Comparison of ENCODE assay signal across 8 cellular contexts in the genomic region with DNA sequence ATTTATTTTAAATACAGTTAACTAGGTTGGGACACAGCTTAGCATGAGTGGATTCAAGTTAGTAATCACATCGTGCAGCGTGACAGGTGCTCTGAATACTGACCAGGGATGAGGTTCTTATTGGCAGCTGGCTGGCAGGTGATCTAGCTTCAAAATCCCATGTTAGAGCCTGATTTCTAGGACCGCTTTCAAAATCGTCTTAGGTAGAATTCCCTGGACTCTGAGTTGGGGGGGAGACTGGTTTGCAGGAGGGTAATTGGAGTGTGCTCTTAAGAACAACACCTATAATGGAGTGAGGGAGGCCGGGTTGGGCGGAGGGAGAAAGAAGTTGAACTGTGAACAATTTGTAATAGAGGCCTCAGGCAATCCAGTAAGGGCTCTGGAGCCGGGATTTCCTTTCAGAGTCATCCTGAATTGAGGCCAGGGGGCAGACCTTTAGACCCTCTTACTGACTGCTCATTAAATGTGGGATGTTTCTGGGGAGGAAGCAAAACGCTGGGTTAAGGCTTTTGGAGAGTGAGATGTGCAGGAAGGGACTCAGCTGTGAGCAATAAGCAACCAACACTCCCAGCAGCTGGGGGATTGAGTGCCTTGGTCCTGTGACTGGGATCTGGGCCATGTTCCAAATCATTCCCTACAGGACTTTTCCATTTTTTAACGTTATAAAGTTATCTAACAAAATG. TPM values are rescaled to one million over a fixed set of nuclear protein-coding genes. Genes with fewer than 3 reads are reported as not detected.
DNase-seq lines count a peak whose midpoint lies in the region; ATAC-seq and TF ChIP-seq lines count a peak whose summit lies in the region.

No MANE protein-coding gene starts in this region.

- ATAC-seq in HG03439 (IDR thresholded peaks at IDR 0.05; ENCODE audit: unreplicated experiment) (no peak), GM18858 (IDR thresholded peaks at IDR 0.05; ENCODE audit: unreplicated experiment) (no peak)

- CTCF ChIA-PET in AG04450 (lab: Charles Lee), result interaction anchor here (0.6 to 4.9 kb wide), 21 partner anchors 8 to 1283 kb away, joined by 3 to 174 read pairs (median 8); partner anchors contain the start of genes ALG10 and RESF1

- peaks cover 5 to 12% of the 10 kb centered on the region in 2 donors for H3K36me3 ChIP-seq in muscle layer of duodenum (ENCODE audit: control insufficient read depth in 1 of 2, insufficient read depth in 2 of 2, low read length in 2 of 2)

- peaks cover 5 to 24% of the 10 kb centered on the region in 2 donors for H3K4me1 ChIP-seq in muscle layer of duodenum (ENCODE audit: control insufficient read depth in 1 of 2, insufficient read depth in 2 of 2, low read length in 2 of 2)

- H3K4me1 Mint-ChIP-seq in IgD-negative memory B cell, result peaks cover 14 to 22% (median 16%) of the 10 kb centered on the region in 3 donors

- H3K27ac Mint-ChIP-seq in IgD-negative memory B cell, result peak overlapping the region; percentile 69 to 94 (median 87)

- H3K36me3 Mint-ChIP-seq in IgD-negative memory B cell, result peaks cover 4% of the 10 kb centered on the region

- H3K27ac ChIP-seq in AG04450 (ENCODE audit: low read depth, low read length) (no peak overlapping the region), muscle layer of duodenum (ENCODE audit: low read length) (peak overlapping the region; percentile 90)

- DNase-seq in AG04450 (ENCODE audit: low read depth, low spot score) (no peak), astrocyte of the cerebellum (ENCODE audit: low read depth) (no peak), amniotic stem cell (lab: John Stamatoyannopoulos, UW) (no peak), H4 (ENCODE audit: low spot score) (no peak)

- no peaks in the 10 kb centered on the region for H3K9me3 Mint-ChIP-seq in IgD-negative memory B cell

- in situ Hi-C loops in astrocyte of the cerebellum (cut with HindIII; ENCODE audit: low sequenced_read_pairs), result no loop called here

- H3K9me3 ChIP-seq in AG04450 (ENCODE audit: control insufficient read depth, insufficient read depth, low read length), result no peaks in the 10 kb centered on the region
- H3K9me3 ChIP-seq in muscle layer of duodenum (ENCODE audit: control insufficient read depth in 1 of 2, low read length in 2 of 2), result no peaks in the 10 kb centered on the region

- no peaks in the 10 kb centered on the region for H3K27me3 Mint-ChIP-seq in IgD-negative memory B cell

- H3K27me3 ChIP-seq in AG04450 (ENCODE audit: control insufficient read depth, insufficient read depth, low read length), result no peaks in the 10 kb centered on the region
- H3K27me3 ChIP-seq in muscle layer of duodenum (ENCODE audit: low read depth, low read length), result no peaks in the 10 kb centered on the region

- no peak for TF ChIP-seq CTCF in AG04450 (IDR thresholded peaks at IDR 0.05; ENCODE audit: low read depth, low read length)
- TF ChIP-seq CTCF in astrocyte of the cerebellum (IDR thresholded peaks at IDR 0.05; ENCODE audit: low read depth, low read length, missing control alignments), result no peak

- peak overlapping the region; percentile 90 to 98 (median 93) for H3K4me3 Mint-ChIP-seq in IgD-negative memory B cell

- H3K4me3 ChIP-seq in AG04450 (ENCODE audit: low read depth, low read length) (peak overlapping the region; percentile 75; the same call in 1 of the 2 replicates), astrocyte of the cerebellum (ENCODE audit: low read depth, low read length) (peak overlapping the region; percentile 76), muscle layer of duodenum (ENCODE audit: low read depth in 1 of 2, low read length in 2 of 2) (peak overlapping the region; percentile 77 to 99)

- POLR2A ChIA-PET in AG04450 (lab: Yijun Ruan, JAX), result interaction anchor here (1.0 to 2.6 kb wide), 2 partner anchors 26 to 1265 kb away, joined by 3 to 28 read pairs; partner anchors contain the start of gene ALG10

RNA-seq across cellular contexts. Expression of gene YARS2, which starts 0.9 kb away (rescaled TPM):
- polyA plus RNA-seq in AG04450 (2011; rRNA removed) (20.5 and 27.3 TPM in 2 replicates), IgD-negative memory B cell (20.8 TPM)
- 12.1 and 12.2 TPM in 2 replicates for polyA minus RNA-seq in AG04450 (2011; rRNA and poly(A)+ RNA removed)
- total RNA-seq in H4 (2014; rRNA removed; shearing (Covaris generic)), result 57.4 and 59.4 TPM in 2 replicates
